9 cellular contexts compared by ENCODE assay signal in the genomic region with DNA sequence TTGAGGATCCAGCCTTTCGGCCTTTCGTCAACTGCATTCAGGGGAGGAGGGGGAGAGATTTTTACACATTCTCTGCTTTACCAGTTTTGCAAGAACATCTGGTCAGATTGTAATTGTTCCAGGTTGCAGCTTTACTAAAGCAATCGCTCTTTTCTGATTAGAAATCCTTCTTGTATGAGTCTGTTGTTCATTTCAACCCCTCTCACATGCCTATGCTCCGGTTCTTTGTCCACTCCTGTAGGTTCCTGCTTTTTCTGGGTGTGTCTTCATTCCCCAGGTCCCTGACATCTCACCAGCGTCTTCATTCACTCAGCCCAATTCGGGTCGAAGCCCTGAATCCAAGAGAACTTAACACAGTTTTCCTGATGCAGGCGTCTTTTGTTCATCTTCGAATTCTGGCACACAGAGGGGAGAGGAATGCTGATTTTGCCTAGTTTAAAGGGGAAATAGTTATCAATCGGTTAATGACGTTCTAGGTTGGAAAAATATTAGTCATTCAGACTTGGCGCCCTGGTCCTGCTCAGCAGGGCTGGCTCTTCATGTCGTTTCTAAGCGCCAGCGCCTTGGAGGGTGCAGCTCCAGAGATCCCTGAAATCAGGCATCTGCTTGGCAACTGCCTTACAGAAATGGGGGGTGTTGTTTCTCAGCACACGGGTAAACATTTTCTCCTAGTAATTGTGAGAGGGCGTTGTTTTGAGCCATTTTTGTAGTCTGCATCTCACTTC. TPM values are rescaled to one million over a fixed set of nuclear protein-coding genes. Genes with fewer than 3 reads are reported as not detected.
A peak's percentile ranks its signal among the peaks of the same experiment; 100 is the strongest.
DNase-seq lines count a peak whose midpoint lies in the region; ATAC-seq and TF ChIP-seq lines count a peak whose summit lies in the region.
"Had no signal": no experiment of that assay in that cellular context is flagged by ENCODE, and none has a peak within 500 bp of the region (broad histone marks: within the 10 kb centered on the region; RNA-seq: fewer than 3 reads in every experiment).

No MANE protein-coding gene starts in this region.

- H3K9me3 ChIP-seq in DND-41 (ENCODE audit: insufficient read depth, low read length, severe bottlenecking) (no peaks in the 10 kb centered on the region), T-helper 17 cell (ENCODE audit: control insufficient read depth, low read length, poor library complexity, severe bottlenecking) (no peaks in the 10 kb centered on the region), psoas muscle (no peaks in the 10 kb centered on the region)

- H3K27ac ChIP-seq in DND-41 (ENCODE audit: low read length) (peak overlapping the region; percentile 76), psoas muscle (peak overlapping the region; percentile 10)

- ATAC-seq in DND-41 (ENCODE audit: insufficient read depth, low read depth): no peak
- ATAC-seq in T-helper 17 cell: no peak
- peak in 3 of 4 donors; percentile 5 to 41 (median 10) for ATAC-seq in psoas muscle
- ATAC-seq: HCT116 had no signal

- peak overlapping the region; percentile 84 for H2AFZ ChIP-seq in DND-41 (ENCODE audit: low read depth, low read length)

- H3K4me1 Mint-ChIP-seq in T-helper 17 cell: peaks cover 20% of the 10 kb centered on the region

- intact Hi-C loops in psoas muscle (cut with DNase I): no loop called here

- peak overlapping the region; percentile 89 for H3K4me3 Mint-ChIP-seq in T-helper 17 cell

- no peaks in the 10 kb centered on the region for H4K20me1 ChIP-seq in DND-41 (ENCODE audit: insufficient read depth, low read length)

- H3K9ac ChIP-seq in DND-41 (ENCODE audit: low read depth, low read length): peak overlapping the region; percentile 72

- H3K36me3 ChIP-seq in DND-41 (ENCODE audit: insufficient read depth, low read length) (no peaks in the 10 kb centered on the region), psoas muscle (ENCODE audit: insufficient read depth in 1 of 2, low read depth in 1 of 2) (no peaks in the 10 kb centered on the region)

- H3K4me3 ChIP-seq in DND-41 (ENCODE audit: low read depth in 1 of 2, low read length in 2 of 2): peak overlapping the region in 1 of 2 experiments; percentile 65; a peak in 2 of 4 replicates
- no peak overlapping the region for H3K4me3 ChIP-seq in fibroblast of pulmonary artery (replicated peaks; ENCODE audit: low read depth, low read length)
- H3K4me3 ChIP-seq in psoas muscle: peak overlapping the region; percentile 70

- peak overlapping the region; percentile 43 for H3K27ac Mint-ChIP-seq in T-helper 17 cell

- H3K4me2 ChIP-seq in DND-41 (ENCODE audit: insufficient read depth, low read length): peak overlapping the region; percentile 86

- H3K36me3 Mint-ChIP-seq in T-helper 17 cell (ENCODE audit: low read depth): no peaks in the 10 kb centered on the region

- no peak for DNase-seq in DND-41
- no peak for DNase-seq in T-helper 17 cell
- DNase-seq in fibroblast of pulmonary artery (ENCODE audit: low read depth): peak; percentile 77
- peak in 1 of 2 donors; percentile 54 for DNase-seq in psoas muscle
- DNase-seq in GM10248 (ENCODE audit: extremely low spot score): no peak
- DNase-seq in activated CD4-positive, alpha-beta T cell treated with anti-CD3 and anti-CD28 coated beads, Interleukin-2, amount 50 U/mL, for 4 hours: no peak
- no peak for DNase-seq in NCI-H2227 (lab: John Stamatoyannopoulos, UW; ENCODE audit: unreplicated experiment)
- DNase-seq in activated effector memory CD4-positive, alpha-beta T cell treated with Interleukin-2 at 50 U/mL for 16 hours: no peak

- no peaks in the 10 kb centered on the region for H3K27me3 ChIP-seq in DND-41 (ENCODE audit: insufficient read depth, low read length, poor library complexity)
- peaks cover 0 to 2% (median 0%) of the 10 kb centered on the region in 3 donors for H3K27me3 ChIP-seq in psoas muscle (ENCODE audit: insufficient read depth in 3 of 3, low read length in 2 of 3)

- H3K27me3 Mint-ChIP-seq in T-helper 17 cell: peaks cover 3% of the 10 kb centered on the region

- CTCF ChIA-PET in GM10248 (lab: Yijun Ruan, JAX): interaction anchor here (0.9 to 1.2 kb wide), 5 partner anchors 18 to 273 kb away, joined by 3 to 5 read pairs (median 3); no protein-coding TSS in a partner anchor

- no peaks in the 10 kb centered on the region for H3K79me2 ChIP-seq in DND-41 (ENCODE audit: insufficient read depth, low read length)

- 45 to 61% (median 48%) methylated on average over 17 of the region's 17 CpGs for WGBS in psoas muscle, 3 donors

- TF ChIP-seq CTCF in DND-41 (IDR thresholded peaks at IDR 0.05; ENCODE audit: borderline replicate concordance, extremely low read depth, low read length, poor library complexity, severe bottlenecking): no peak
- TF ChIP-seq CTCF in fibroblast of pulmonary artery (IDR thresholded peaks at IDR 0.05; ENCODE audit: low read length, missing control alignments): no peak
- TF ChIP-seq CTCF in psoas muscle (IDR thresholded peaks at IDR 0.05): no peak
- no peak for TF ChIP-seq CTCF in GM10248 (IDR thresholded peaks at IDR 0.05; ENCODE audit: control extremely low read depth, extremely low read depth, low read depth, missing control alignments)

- H3K4me1 ChIP-seq in DND-41 (ENCODE audit: insufficient read depth, low read length): peaks cover 26% of the 10 kb centered on the region
- peaks cover 9% of the 10 kb centered on the region for H3K4me1 ChIP-seq in psoas muscle

- POLR2A ChIA-PET in GM10248 (lab: Yijun Ruan, JAX): no interaction called here

RNA-seq across cellular contexts. Expression of gene PRTFDC1, which starts 1.1 kb away (rescaled TPM):
- total RNA-seq in T-helper 17 cell (1 to 10 TPM in 1 of 2 donors, under 1 TPM in 1; 0.40 to 3.6 TPM), psoas muscle (under 1 TPM; 0.17 to 0.84 (median 0.46) TPM)
- polyA plus RNA-seq in psoas muscle: under 1 TPM; 0.14 to 0.51 (median 0.43) TPM

Comparison
In these comparisons a context has a peak if more than half of its experiments do, and no peak if none do; other contexts are left out.
1. ATAC-seq: peak in psoas muscle (3 of 4); none in DND-41 (single experiment) and T-helper 17 cell (single experiment).